ENCODE assay signal across 8 cellular contexts in genomic region chr19:42184401-42184861, GRCh38. TPM values are rescaled to one million over a fixed set of nuclear protein-coding genes. Genes with fewer than 3 reads are reported as not detected.
A peak's percentile ranks its signal among the peaks of the same experiment; 100 is the strongest.
DNase-seq lines count a peak whose midpoint lies in the region; ATAC-seq and TF ChIP-seq lines count a peak whose summit lies in the region.

No MANE protein-coding gene starts in this region.

- H3K27me3 Mint-ChIP-seq in Calu3 (ENCODE audit: unreplicated experiment) = peaks cover 19% of the 10 kb centered on the region
- peaks cover 9% of the 10 kb centered on the region for H3K27me3 Mint-ChIP-seq in IgD-negative memory B cell

- H3K4me1 ChIP-seq in Panc1 (ENCODE audit: control insufficient read depth, insufficient read depth, low read length) = no peaks in the 10 kb centered on the region
- H3K4me1 ChIP-seq in neutrophil (ENCODE audit: control insufficient read depth in 1 of 2, insufficient read depth in 1 of 2, low read depth in 1 of 2, low read length in 1 of 2) = peaks cover 53 to 55% of the 10 kb centered on the region in 2 experiments

- H3K9me3 Mint-ChIP-seq in Calu3 (ENCODE audit: low read depth, unreplicated experiment) = no peaks in the 10 kb centered on the region
- no peaks in the 10 kb centered on the region for H3K9me3 Mint-ChIP-seq in IgD-negative memory B cell

- H3K4me3 Mint-ChIP-seq in Calu3 (ENCODE audit: low read depth, unreplicated experiment) (no peak overlapping the region), IgD-negative memory B cell (peak overlapping the region in 3 of 4 donors; percentile 13 to 82 (median 20))

- intact Hi-C loops in Calu3 (cut with micrococcal nuclease; ENCODE audit: unreplicated experiment) (loop anchor here (1.0 to 2.0 kb wide), 2 partner anchors 51 to 76 kb away; no protein-coding TSS in a partner anchor), Panc1 (cut with micrococcal nuclease; ENCODE audit: unreplicated experiment) (loop anchor here (2.0 kb wide), 1 partner anchor 52 kb away; the partner anchor contains the start of gene POU2F2)

- peaks cover 18% of the 10 kb centered on the region for H3K4me1 Mint-ChIP-seq in Calu3 (ENCODE audit: low read depth, unreplicated experiment)
- peaks cover 30 to 39% (median 30%) of the 10 kb centered on the region in 3 donors for H3K4me1 Mint-ChIP-seq in IgD-negative memory B cell

- no peaks in the 10 kb centered on the region for H3K9me3 ChIP-seq in Panc1 (ENCODE audit: control insufficient read depth, insufficient read depth, low read depth, low read length)
- no peaks in the 10 kb centered on the region for H3K9me3 ChIP-seq in neutrophil

- BruUV-seq in Calu3 (replicated peaks; lab: Mats Ljungman, UMichigan) (no TSS peak), Panc1 (replicated peaks; lab: Mats Ljungman, UMichigan) (no TSS peak)

- ATAC-seq in Panc1 (peak; percentile 95), GM18909 (IDR thresholded peaks at IDR 0.05; ENCODE audit: poor library complexity, unreplicated experiment) (no peak)

- in situ Hi-C loops in Panc1 (cut with HindIII; ENCODE audit: low pct_unique_long_range_greater_than_20kb, low sequenced_read_pairs) = no loop called here

- H3K36me3 Mint-ChIP-seq in Calu3 (ENCODE audit: insufficient read depth, unreplicated experiment) = no peaks in the 10 kb centered on the region
- no peaks in the 10 kb centered on the region for H3K36me3 Mint-ChIP-seq in IgD-negative memory B cell

- H3K27me3 ChIP-seq in Panc1 (ENCODE audit: control insufficient read depth, insufficient read depth, low read length) = no peaks in the 10 kb centered on the region
- H3K27me3 ChIP-seq in neutrophil = peaks cover 18% of the 10 kb centered on the region

- peak; percentile 91 for DNase-seq in Calu3
- no peak for DNase-seq in Panc1 (ENCODE audit: low read depth, low spot score)
- DNase-seq in activated T-helper 1 cell treated with Interleukin-2 at 50 U/mL for 16 hours (ENCODE audit: low read depth) = peak; percentile 49
- peak; percentile 88 for DNase-seq in fibroblast of peridontal ligament (ENCODE audit: extremely low read depth)
- DNase-seq in superior temporal gyrus (ENCODE audit: extremely low spot score) = peak; percentile 92

- POLR2A ChIA-PET in Panc1 (lab: Charles Lee) = no interaction called here

- H3K36me3 ChIP-seq in Panc1 (ENCODE audit: control insufficient read depth, insufficient read depth, low read length) (no peaks in the 10 kb centered on the region), neutrophil (no peaks in the 10 kb centered on the region)

- TF ChIP-seq CTCF in Calu3 (IDR thresholded peaks at IDR 0.05; ENCODE audit: unreplicated experiment) (peak; percentile 94), Panc1 (IDR thresholded peaks at IDR 0.05) (peak; percentile 85), neutrophil (IDR thresholded peaks at IDR 0.05) (peak; percentile 90)

- H3K27ac ChIP-seq in Panc1 (ENCODE audit: low read length) (no peak overlapping the region), neutrophil (peak overlapping the region; percentile 79)

- H3K27ac Mint-ChIP-seq in Calu3 (ENCODE audit: unreplicated experiment) (peak overlapping the region; percentile 6), IgD-negative memory B cell (no peak overlapping the region)

- H3K4me3 ChIP-seq in Panc1 (ENCODE audit: low read depth in 2 of 2, low read length in 2 of 2) = no peak overlapping the region
- H3K4me3 ChIP-seq in neutrophil (ENCODE audit: low read depth in 1 of 2, low read length in 1 of 2) = peak overlapping the region in 1 of 2 experiments; percentile 45

- CTCF ChIA-PET in Calu3 (lab: Charles Lee) = interaction anchor here (1.0 to 3.0 kb wide), 5 partner anchors 9 to 71 kb away, joined by 3 to 18 read pairs (median 5); partner anchors contain the start of gene POU2F2
- CTCF ChIA-PET in Panc1 (lab: Charles Lee) = no interaction called here

RNA-seq across cellular contexts. Expression of gene DEDD2, which starts 33.0 kb away (rescaled TPM):
- total RNA-seq in Calu3 (2022) = 67.5 and 78.3 TPM in 2 replicates
- polyA plus RNA-seq in IgD-negative memory B cell = 159 TPM
- 13.2 TPM for total RNA-seq in Panc1 (2021; ENCODE audit: unreplicated experiment)
- polyA plus RNA-seq in Panc1 (2012; ENCODE audit: insufficient read length) = 18.1 TPM

RNA-seq across cellular contexts. Expression of gene ZNF526, which starts 35.7 kb away (rescaled TPM):
- 25.4 and 32.3 TPM in 2 replicates for total RNA-seq in Calu3 (2022)
- 8.0 TPM for polyA plus RNA-seq in IgD-negative memory B cell
- 10.5 TPM for total RNA-seq in Panc1 (2021; ENCODE audit: unreplicated experiment)
- polyA plus RNA-seq in Panc1 (2012; ENCODE audit: insufficient read length) = 8.4 TPM

RNA-seq across cellular contexts. Expression of gene POU2F2, which starts 52.2 kb away (rescaled TPM):
- total RNA-seq in Calu3 (2022) = 3.9 and 4.6 TPM in 2 replicates
- 89.1 TPM for polyA plus RNA-seq in IgD-negative memory B cell
- total RNA-seq in Panc1 (2021; ENCODE audit: unreplicated experiment) = 0.10 TPM
- 0.22 TPM for polyA plus RNA-seq in Panc1 (2012; ENCODE audit: insufficient read length)

RNA-seq across cellular contexts. Expression of gene GSK3A, which starts 58.0 kb away (rescaled TPM):
- total RNA-seq in Calu3 (2022) (58.8 and 60.6 TPM in 2 replicates), Panc1 (2021; ENCODE audit: unreplicated experiment) (46.0 TPM)
- polyA plus RNA-seq in IgD-negative memory B cell = 24.5 TPM
- polyA plus RNA-seq in Panc1 (2012; ENCODE audit: insufficient read length) = 65.7 TPM
